ENCODE assay signal across 18 cellular contexts in genomic region chr2:238502088-238502810, GRCh38.
"Had no signal": no experiment of that assay in that cellular context is flagged by ENCODE, and none has a peak within 500 bp of the region (broad histone marks: within the 10 kb centered on the region; RNA-seq: fewer than 3 reads in every experiment).

No MANE protein-coding gene starts in this region.

- H3K4me3 ChIP-seq: pancreas, sigmoid colon, stomach, testis, vagina had no signal

- DNase-seq: activated CD4-positive, alpha-beta T cell treated with anti-CD3 and anti-CD28 coated beads, Interleukin-2, amount 50 U/mL, for 4 hours; activated CD4-positive, CD25-positive, alpha-beta regulatory T cell; activated T-cell treated with anti-CD3 and anti-CD28 coated beads, Interleukin-2, amount 50 U/mL, for 1 hour; central memory CD4-positive, alpha-beta T cell; cortex of kidney; effector CD8-positive, alpha-beta T cell; foreskin fibroblast; hypothalamus; mesendoderm; sigmoid colon; stimulated activated CD4-positive, alpha-beta T cell treated with anti-CD3 and anti-CD28 coated beads, Interleukin-1b, Interleukin-23, amount 100 ng/mL, for 48 hours; stomach; testis had no signal

- FAIRE-seq: pancreas, TTC549 had no signal

- H3K27ac Mint-ChIP-seq: activated naive CD4-positive, alpha-beta T cell treated with anti-CD3 and anti-CD28 coated beads, Interleukin-2, amount 50 U/mL, for 72 hours; activated T-helper 2 cell treated with anti-CD3 and anti-CD28 coated beads, Interferon-gamma antibody, Interleukin-2, Interleukin-4, amounts not matched to agents 10 μg/mL and 5 μg/mL and 100 μg/mL, durations not matched to agents 14 hours and 24 hours and 36 hours had no signal

- H3K36me3 ChIP-seq: pancreas, sigmoid colon, stomach, vagina had no signal

- H3K27ac ChIP-seq: pancreas, sigmoid colon, stomach, testis, vagina had no signal

- H3K9me3 ChIP-seq: pancreas, sigmoid colon, stomach, testis, vagina had no signal

- H3K27me3 ChIP-seq: pancreas, sigmoid colon, testis, vagina had no signal

- H3K9me3 Mint-ChIP-seq: activated naive CD4-positive, alpha-beta T cell treated with anti-CD3 and anti-CD28 coated beads, Interleukin-2, amount 50 U/mL, for 72 hours; activated T-helper 2 cell treated with anti-CD3 and anti-CD28 coated beads, Interferon-gamma antibody, Interleukin-2, Interleukin-4, amounts not matched to agents 10 μg/mL and 5 μg/mL and 100 μg/mL, durations not matched to agents 14 hours and 24 hours and 36 hours had no signal

- H3K36me3 Mint-ChIP-seq: activated naive CD4-positive, alpha-beta T cell treated with anti-CD3 and anti-CD28 coated beads, Interleukin-2, amount 50 U/mL, for 72 hours had no signal

- ATAC-seq: activated naive CD4-positive, alpha-beta T cell treated with anti-CD3 and anti-CD28 coated beads, Interleukin-2, amount 50 U/mL, for 72 hours; pancreas had no signal
